In genomic region chr17:30378797-30379302, GRCh38 we compare ENCODE assay signal across 8 cellular contexts. TPM values are rescaled to one million over a fixed set of nuclear protein-coding genes. Genes with fewer than 3 reads are reported as not detected.
DNase-seq lines count a peak whose midpoint lies in the region; ATAC-seq and TF ChIP-seq lines count a peak whose summit lies in the region.

Gene CPD, plus strand, starts transcription at chr17:30378927. Its CDS starts 54 bp downstream, at chr17:30378981.

- no peaks in the 10 kb centered on the region for H3K9me3 Mint-ChIP-seq in activated T-cell treated with anti-CD3 and anti-CD28 coated beads, Interleukin-2, amount 50 U/mL, for 24 hours

- H3K27me3 ChIP-seq in esophagus (ENCODE audit: control insufficient read depth in 1 of 2, insufficient read depth in 2 of 2, low read length in 2 of 2) (no peaks in the 10 kb centered on the region), mucosa of stomach (ENCODE audit: control insufficient read depth, insufficient read depth, low read length) (no peaks in the 10 kb centered on the region)

- peak within 1 kb of the TSS; percentile 78 to 94 for H3K4me3 ChIP-seq in esophagus (ENCODE audit: low read depth in 1 of 2, low read length in 2 of 2)
- H3K4me3 ChIP-seq in mucosa of stomach (ENCODE audit: low read length): peak within 1 kb of the TSS; percentile 66

- DNase-seq in DMS153 (lab: John Stamatoyannopoulos, UW) (peak; percentile 82), KG1 (lab: John Stamatoyannopoulos, UW) (peak; percentile 86)
- DNase-seq in activated T-cell treated with anti-CD3 and anti-CD28 coated beads, Interleukin-2, amount 50 U/mL, for 24 hours: peak; percentile 98
- DNase-seq in stimulated activated CD8-positive, alpha-beta memory T cell treated with anti-CD3 and anti-CD28 coated beads, Interleukin-4, amount 100 ng/mL, for 48 hours: peak; percentile 99

- peaks cover 0 to 3% of the 10 kb centered on the region in 2 donors for H3K4me1 ChIP-seq in esophagus (ENCODE audit: control insufficient read depth in 2 of 2, insufficient read depth in 2 of 2, low read length in 1 of 2)
- H3K4me1 ChIP-seq in mucosa of stomach (ENCODE audit: control insufficient read depth, insufficient read depth, low read length): peaks cover 19% of the 10 kb centered on the region

- H3K27ac Mint-ChIP-seq in activated T-cell treated with anti-CD3 and anti-CD28 coated beads, Interleukin-2, amount 50 U/mL, for 24 hours: peak within 1 kb of the TSS; percentile 93

- H3K9me3 ChIP-seq in esophagus (ENCODE audit: control insufficient read depth in 2 of 2, insufficient read depth in 1 of 2, low read depth in 1 of 2, low read length in 1 of 2) (no peaks in the 10 kb centered on the region), mucosa of stomach (ENCODE audit: control insufficient read depth, low read length) (no peaks in the 10 kb centered on the region)

- peak within 1 kb of the TSS; percentile 89 for H3K4me3 Mint-ChIP-seq in activated T-cell treated with anti-CD3 and anti-CD28 coated beads, Interleukin-2, amount 50 U/mL, for 24 hours

- H3K27me3 Mint-ChIP-seq in activated T-cell treated with anti-CD3 and anti-CD28 coated beads, Interleukin-2, amount 50 U/mL, for 24 hours: no peaks in the 10 kb centered on the region

- peak within 1 kb of the TSS; percentile 86 for H3K9ac ChIP-seq in mucosa of stomach (ENCODE audit: low read length)

- ATAC-seq in GM21619 (IDR thresholded peaks at IDR 0.05; ENCODE audit: unreplicated experiment): peak; percentile 80

- H3K4me1 Mint-ChIP-seq in activated T-cell treated with anti-CD3 and anti-CD28 coated beads, Interleukin-2, amount 50 U/mL, for 24 hours (ENCODE audit: low read depth): peaks cover 66% of the 10 kb centered on the region

- peaks cover 29% of the 10 kb centered on the region for H3K36me3 Mint-ChIP-seq in activated T-cell treated with anti-CD3 and anti-CD28 coated beads, Interleukin-2, amount 50 U/mL, for 24 hours (ENCODE audit: low read depth)

- H3K36me3 ChIP-seq in esophagus (ENCODE audit: control insufficient read depth in 2 of 2, insufficient read depth in 2 of 2, low read length in 1 of 2) (no peaks in the 10 kb centered on the region), mucosa of stomach (ENCODE audit: control insufficient read depth, insufficient read depth, low read length) (no peaks in the 10 kb centered on the region)

- H3K27ac ChIP-seq in esophagus (ENCODE audit: low read depth in 2 of 2, low read length in 1 of 2): peak within 1 kb of the TSS; percentile 88 to 95

- WGBS in esophagus, 2 donors: 0% methylated on average over 36 to 61 of the region's 61 CpGs

TF ChIP-seq in PFSK-1, 5 proteins besides CTCF, POLR2A, EP300 and RAD21:
- TF ChIP-seq TAF1 (IDR thresholded peaks at IDR 0.05; ENCODE audit: borderline replicate concordance, insufficient read depth, low read length): peak; percentile 80
- no peak for TF ChIP-seq SIN3A (IDR thresholded peaks at IDR 0.05; ENCODE audit: borderline replicate concordance, insufficient read depth, low read length)
- TF ChIP-seq POLR2AphosphoS5 (IDR thresholded peaks at IDR 0.05; ENCODE audit: low read depth, low read length): peak; percentile 88
- peak; percentile 70 for TF ChIP-seq FOXP2 (optimal IDR thresholded peaks at IDR 0.05; ENCODE audit: borderline replicate concordance, extremely low read depth, extremely low read length, insufficient read depth)

RNA-seq across cellular contexts. Expression of gene CPD, which starts in this region (rescaled TPM):
- 27.9 TPM for polyA plus RNA-seq in PFSK-1 (2012; ENCODE audit: insufficient read length, low read depth)
- polyA plus RNA-seq in esophagus: 1 to 10 TPM; 3.0 to 5.1 TPM

Comparison
In these comparisons a context has a peak if more than half of its experiments do, and no peak if none do; other contexts are left out.
1. Peak in every context shown above with its lines: DNase-seq, ATAC-seq, H3K4me3 ChIP-seq and H3K27ac ChIP-seq.